In genomic region chr17:19260958-19261357, GRCh38 we compare ENCODE assay signal across 2 cellular contexts.
TF ChIP-seq lines count a peak whose summit lies in the region.

No MANE protein-coding gene starts in this region.

TF ChIP-seq in SK-N-SH treated with all-trans-retinoic acid at 6 μM for 48 hours, 23 proteins besides CTCF, POLR2A, EP300 and RAD21 (continued from another document):
- TF ChIP-seq OSR1 (CRISPR knock-in tag; IDR thresholded peaks at IDR 0.05) (no peak), ARNTL (CRISPR knock-in tag; IDR thresholded peaks at IDR 0.05; ENCODE audit: borderline replicate concordance, low read depth) (no peak), ZNF70 (CRISPR knock-in tag; IDR thresholded peaks at IDR 0.05) (no peak), ISL1 (CRISPR knock-in tag; IDR thresholded peaks at IDR 0.05) (no peak), CSRNP3 (CRISPR knock-in tag; IDR thresholded peaks at IDR 0.05) (no peak), TSHZ2 (CRISPR knock-in tag; IDR thresholded peaks at IDR 0.05) (no peak), ZNF8 (CRISPR knock-in tag; IDR thresholded peaks at IDR 0.05) (no peak), POU6F1 (CRISPR knock-in tag; IDR thresholded peaks at IDR 0.05; ENCODE audit: borderline replicate concordance, low read depth) (no peak), RARB (CRISPR knock-in tag; IDR thresholded peaks at IDR 0.05) (no peak), TOX (CRISPR knock-in tag; IDR thresholded peaks at IDR 0.05; ENCODE audit: borderline replicate concordance) (no peak), ZFP3 (CRISPR knock-in tag; IDR thresholded peaks at IDR 0.05) (no peak), BACH2 (CRISPR knock-in tag; IDR thresholded peaks at IDR 0.05; ENCODE audit: borderline replicate concordance) (no peak)
- TF ChIP-seq, protein P1, sequence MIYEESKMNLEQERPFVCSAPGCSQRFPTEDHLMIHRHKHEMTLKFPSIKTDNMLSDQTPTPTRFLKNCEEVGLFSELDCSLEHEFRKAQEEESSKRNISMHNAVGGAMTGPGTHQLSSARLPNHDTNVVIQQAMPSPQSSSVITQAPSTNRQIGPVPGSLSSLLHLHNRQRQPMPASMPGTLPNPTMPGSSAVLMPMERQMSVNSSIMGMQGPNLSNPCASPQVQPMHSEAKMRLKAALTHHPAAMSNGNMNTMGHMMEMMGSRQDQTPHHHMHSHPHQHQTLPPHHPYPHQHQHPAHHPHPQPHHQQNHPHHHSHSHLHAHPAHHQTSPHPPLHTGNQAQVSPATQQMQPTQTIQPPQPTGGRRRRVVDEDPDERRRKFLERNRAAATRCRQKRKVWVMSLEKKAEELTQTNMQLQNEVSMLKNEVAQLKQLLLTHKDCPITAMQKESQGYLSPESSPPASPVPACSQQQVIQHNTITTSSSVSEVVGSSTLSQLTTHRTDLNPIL (CRISPR knock-in tag; IDR thresholded peaks at IDR 0.05; ENCODE audit: low read depth): no peak
- TF ChIP-seq, protein P2, sequence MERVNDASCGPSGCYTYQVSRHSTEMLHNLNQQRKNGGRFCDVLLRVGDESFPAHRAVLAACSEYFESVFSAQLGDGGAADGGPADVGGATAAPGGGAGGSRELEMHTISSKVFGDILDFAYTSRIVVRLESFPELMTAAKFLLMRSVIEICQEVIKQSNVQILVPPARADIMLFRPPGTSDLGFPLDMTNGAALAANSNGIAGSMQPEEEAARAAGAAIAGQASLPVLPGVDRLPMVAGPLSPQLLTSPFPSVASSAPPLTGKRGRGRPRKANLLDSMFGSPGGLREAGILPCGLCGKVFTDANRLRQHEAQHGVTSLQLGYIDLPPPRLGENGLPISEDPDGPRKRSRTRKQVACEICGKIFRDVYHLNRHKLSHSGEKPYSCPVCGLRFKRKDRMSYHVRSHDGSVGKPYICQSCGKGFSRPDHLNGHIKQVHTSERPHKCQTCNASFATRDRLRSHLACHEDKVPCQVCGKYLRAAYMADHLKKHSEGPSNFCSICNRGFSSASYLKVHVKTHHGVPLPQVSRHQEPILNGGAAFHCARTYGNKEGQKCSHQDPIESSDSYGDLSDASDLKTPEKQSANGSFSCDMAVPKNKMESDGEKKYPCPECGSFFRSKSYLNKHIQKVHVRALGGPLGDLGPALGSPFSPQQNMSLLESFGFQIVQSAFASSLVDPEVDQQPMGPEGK (CRISPR knock-in tag; IDR thresholded peaks at IDR 0.05; ENCODE audit: borderline replicate concordance): no peak

TF ChIP-seq in endothelial cell of umbilical vein, 7 proteins besides CTCF, POLR2A, EP300 and RAD21 (continued from another document):
- TF ChIP-seq FOS (IDR thresholded peaks at IDR 0.05; ENCODE audit: borderline replicate concordance, insufficient read depth, low read length) (no peak), POLR2AphosphoS5 (IDR thresholded peaks at IDR 0.05; ENCODE audit: insufficient read depth, low read depth, low read length) (no peak), MYC (IDR thresholded peaks at IDR 0.05; ENCODE audit: low read depth, low read length) (no peak), EZH2 (IDR thresholded peaks at IDR 0.05; ENCODE audit: borderline replicate concordance, low read depth, low read length, severe bottlenecking) (no peak), GATA2 (IDR thresholded peaks at IDR 0.05; ENCODE audit: insufficient read depth, insufficient read length, low read depth, low read length) (no peak)
- TF ChIP-seq, protein P3, sequence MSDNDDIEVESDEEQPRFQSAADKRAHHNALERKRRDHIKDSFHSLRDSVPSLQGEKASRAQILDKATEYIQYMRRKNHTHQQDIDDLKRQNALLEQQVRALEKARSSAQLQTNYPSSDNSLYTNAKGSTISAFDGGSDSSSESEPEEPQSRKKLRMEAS (IDR thresholded peaks at IDR 0.05; ENCODE audit: insufficient read depth, insufficient read length): no peak
